1 cellular context compared by ENCODE assay signal in the genomic region with DNA sequence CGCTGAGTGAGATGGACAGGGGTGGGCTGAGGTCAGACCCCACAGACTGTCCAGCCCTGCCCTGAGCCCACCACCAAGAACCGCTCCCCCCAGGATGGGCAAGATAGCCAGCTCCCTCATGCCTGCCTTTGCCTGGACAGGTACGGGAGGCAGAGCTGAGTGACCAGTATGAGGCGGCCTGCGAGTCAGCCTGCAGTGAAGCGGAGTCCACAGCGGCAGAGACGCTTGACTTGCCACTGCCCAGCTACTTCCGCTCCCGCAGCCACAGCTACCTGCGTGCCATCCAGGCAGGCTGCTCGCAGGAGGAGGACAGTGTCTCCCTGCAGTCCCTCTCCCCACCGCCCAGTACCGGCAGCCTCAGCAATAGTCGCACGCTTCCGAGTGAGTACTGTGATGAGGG.
TF ChIP-seq lines count a peak whose summit lies in the region.

No MANE protein-coding gene starts in this region.

TF ChIP-seq in H1, 55 proteins besides CTCF, POLR2A, EP300 and RAD21:
- TF ChIP-seq EZH2 (IDR thresholded peaks at IDR 0.05; ENCODE audit: low read depth, low read length, severe bottlenecking): no peak
- TF ChIP-seq SP2 (IDR thresholded peaks at IDR 0.05; ENCODE audit: low read length): no peak
- no peak for TF ChIP-seq BACH1 (IDR thresholded peaks at IDR 0.05; ENCODE audit: low read length)
- no peak for TF ChIP-seq SIRT6 (IDR thresholded peaks at IDR 0.05; ENCODE audit: low read length)
- no peak for TF ChIP-seq TAF7 (optimal IDR thresholded peaks at IDR 0.05; ENCODE audit: borderline replicate concordance, low read depth, low read length)
- no peak for TF ChIP-seq RXRA (IDR thresholded peaks at IDR 0.05; ENCODE audit: insufficient read depth, low read depth, low read length)
- TF ChIP-seq SP1 (IDR thresholded peaks at IDR 0.05; ENCODE audit: low read depth, low read length): no peak
- TF ChIP-seq SP4 (IDR thresholded peaks at IDR 0.05; ENCODE audit: low read length): no peak
- TF ChIP-seq CEBPB (IDR thresholded peaks at IDR 0.05; ENCODE audit: low read depth, low read length): no peak
- TF ChIP-seq CBX5 (IDR thresholded peaks at IDR 0.05; ENCODE audit: low read depth, low read length): no peak
- TF ChIP-seq SIN3A (conservative IDR thresholded peaks at IDR 0.05 in 1 of 2, IDR thresholded peaks at IDR 0.05 in 1 of 2; ENCODE audit: low read depth in 1 of 2, low read length in 2 of 2): no peak
- TF ChIP-seq KDM4A (IDR thresholded peaks at IDR 0.05; ENCODE audit: low read depth, low read length, severe bottlenecking): no peak
- TF ChIP-seq, protein P1, sequence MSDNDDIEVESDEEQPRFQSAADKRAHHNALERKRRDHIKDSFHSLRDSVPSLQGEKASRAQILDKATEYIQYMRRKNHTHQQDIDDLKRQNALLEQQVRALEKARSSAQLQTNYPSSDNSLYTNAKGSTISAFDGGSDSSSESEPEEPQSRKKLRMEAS (IDR thresholded peaks at IDR 0.05): no peak
- no peak for TF ChIP-seq CBX8 (IDR thresholded peaks at IDR 0.05; ENCODE audit: borderline replicate concordance, low read depth, low read length)
- no peak for TF ChIP-seq KDM1A (IDR thresholded peaks at IDR 0.05; ENCODE audit: borderline replicate concordance, low read length)
- TF ChIP-seq TEAD4 (IDR thresholded peaks at IDR 0.05; ENCODE audit: low read depth, low read length): no peak
- no peak for TF ChIP-seq FOSL1 (IDR thresholded peaks at IDR 0.05; ENCODE audit: insufficient read depth, low read depth, low read length)
- TF ChIP-seq CREB1 (IDR thresholded peaks at IDR 0.05): no peak
- TF ChIP-seq CHD1 (IDR thresholded peaks at IDR 0.05; ENCODE audit: low read depth, low read length): no peak
TF ChIP-seq in H1: peak in this region for 0.
